In genomic region chr10:71555760-71556159, GRCh38 we compare ENCODE assay signal across 1 cellular context.
TF ChIP-seq lines count a peak whose summit lies in the region.

No MANE protein-coding gene starts in this region.

TF ChIP-seq in K562, 482 proteins besides CTCF, POLR2A, EP300 and RAD21 (continued from another document and continues in another):
- TF ChIP-seq E2F6 (IDR thresholded peaks at IDR 0.05; ENCODE audit: borderline replicate concordance in 1 of 2, extremely low read depth in 1 of 2, insufficient read depth in 1 of 2, insufficient read length in 1 of 2, low read depth in 1 of 2, low read length in 1 of 2, poor library complexity in 1 of 2, severe bottlenecking in 1 of 2) (peak in 1 of 2 experiments; percentile 76), KDM5B (IDR thresholded peaks at IDR 0.05; ENCODE audit: insufficient replicate concordance, low read depth, low read length) (no peak), NFYB (IDR thresholded peaks at IDR 0.05; ENCODE audit: extremely low read depth, insufficient read length) (peak; percentile 3), E2F3 (CRISPR knock-in tag; IDR thresholded peaks at IDR 0.05) (no peak), BRF1 (IDR thresholded peaks at IDR 0.05; ENCODE audit: borderline replicate concordance, extremely low read depth, insufficient read length) (no peak), NBN (IDR thresholded peaks at IDR 0.05; ENCODE audit: low read depth) (no peak), PML (IDR thresholded peaks at IDR 0.05; ENCODE audit: low read length) (no peak), ZBTB11 (CRISPR knock-in tag; IDR thresholded peaks at IDR 0.05) (no peak), PKNOX1 (IDR thresholded peaks at IDR 0.05) (peak; percentile 78), MECOM (CRISPR knock-in tag; IDR thresholded peaks at IDR 0.05) (no peak), AFF1 (IDR thresholded peaks at IDR 0.05; ENCODE audit: low read depth in 1 of 2, partially characterized antibody in 2 of 2) (no peak), ZBED1 (IDR thresholded peaks at IDR 0.05) (no peak), ZNF407 (IDR thresholded peaks at IDR 0.05; ENCODE audit: low read depth) (no peak), ASH1L (IDR thresholded peaks at IDR 0.05; ENCODE audit: borderline replicate concordance, low read depth, partially characterized antibody) (no peak), RFX7 (CRISPR knock-in tag; IDR thresholded peaks at IDR 0.05) (no peak), L3MBTL2 (IDR thresholded peaks at IDR 0.05) (peak; percentile 56; the same call in 1 of the 2 replicates), CBX2 (IDR thresholded peaks at IDR 0.05; ENCODE audit: insufficient read depth, low read length, poor library complexity, severe bottlenecking) (no peak), ZSCAN29 (IDR thresholded peaks at IDR 0.05) (no peak), SIN3A (IDR thresholded peaks at IDR 0.05; ENCODE audit: borderline replicate concordance in 2 of 2, control insufficient read depth in 1 of 2, low read depth in 2 of 2, low read length in 2 of 2) (no peak), ZNF766 (CRISPR knock-in tag; conservative IDR thresholded peaks at IDR 0.05) (no peak), TGIF2 (CRISPR knock-in tag; IDR thresholded peaks at IDR 0.05) (no peak), ZBTB34 (CRISPR knock-in tag; IDR thresholded peaks at IDR 0.05) (no peak)
